Comparison of ENCODE assay signal across 28 cellular contexts in genomic region chr3:21390856-21391255, GRCh38.
DNase-seq lines count a peak whose midpoint lies in the region; ATAC-seq and TF ChIP-seq lines count a peak whose summit lies in the region.
"Had no signal": no experiment of that assay in that cellular context is flagged by ENCODE, and none has a peak within 500 bp of the region (broad histone marks: within the 10 kb centered on the region; RNA-seq: fewer than 3 reads in every experiment).

No MANE protein-coding gene starts in this region.

- ATAC-seq in lower lobe of right lung, result peak; percentile 41 to 82
- no peak for ATAC-seq in foreskin keratinocyte
- ATAC-seq: heart right ventricle; stimulated activated memory B cell treated with anti-CD40 and anti-IgM and Interleukin-4, amounts not matched to agents 10 μg/mL and 1 μg/mL and 100 μg/mL, for 72 hours had no signal

- no peak overlapping the region for H3K27ac ChIP-seq in lower lobe of right lung
- H3K27ac ChIP-seq in foreskin keratinocyte, result no peak overlapping the region
- H3K27ac ChIP-seq: brain microvascular endothelial cell, epithelial cell of prostate, heart right ventricle, neutrophil, RWPE1, suprapubic skin, upper lobe of right lung, VCaP had no signal

- H3K4me1 ChIP-seq in lower lobe of right lung (no peaks in the 10 kb centered on the region), BE2C (no peaks in the 10 kb centered on the region), foreskin keratinocyte (no peaks in the 10 kb centered on the region)
- H3K4me1 ChIP-seq: heart right ventricle, suprapubic skin, upper lobe of right lung had no signal

- H3K4me3 ChIP-seq in AG10803 (ENCODE audit: low read length) (no peak overlapping the region), choroid plexus epithelial cell (ENCODE audit: low read depth, low read length) (no peak overlapping the region), lower lobe of right lung (no peak overlapping the region), BE2C (ENCODE audit: low read depth, low read length) (no peak overlapping the region)
- H3K4me3 ChIP-seq: heart right ventricle, sigmoid colon, suprapubic skin, upper lobe of right lung had no signal

- no peaks in the 10 kb centered on the region for H3K27me3 Mint-ChIP-seq in HFFc6 (ENCODE audit: insufficient read depth)
- H3K27me3 Mint-ChIP-seq: activated T-cell treated with anti-CD3 and anti-CD28 coated beads, Interleukin-2, amount 50 U/mL, for 24 hours; CD4-positive, CD25-positive, alpha-beta regulatory T cell; stimulated activated memory B cell treated with anti-CD40 and anti-IgM and Interleukin-4, amounts not matched to agents 10 μg/mL and 1 μg/mL and 100 μg/mL, for 72 hours had no signal

- H3K27me3 ChIP-seq in lower lobe of right lung (ENCODE audit: low read depth), result no peaks in the 10 kb centered on the region
- H3K27me3 ChIP-seq in BE2C, result no peaks in the 10 kb centered on the region
- no peaks in the 10 kb centered on the region for H3K27me3 ChIP-seq in foreskin keratinocyte
- H3K27me3 ChIP-seq: brain microvascular endothelial cell, heart right ventricle, neutrophil, sigmoid colon, suprapubic skin, upper lobe of right lung had no signal

- DNase-seq in AG10803 (ENCODE audit: low read depth) (peak; percentile 83), HFFc6 (peak; percentile 70), choroid plexus epithelial cell (ENCODE audit: low read depth) (peak; percentile 3), lower lobe of right lung (no peak), amniotic stem cell (lab: John Stamatoyannopoulos, UW) (no peak), BE2C (no peak), SIG-M5 (lab: John Stamatoyannopoulos, UW) (no peak), foreskin keratinocyte (no peak)
- DNase-seq: ACHN; activated CD4-positive, alpha-beta T cell treated with anti-CD3 and anti-CD28 coated beads for 48 hours; activated gamma-delta T cell; activated T-cell treated with anti-CD3 and anti-CD28 coated beads, Interleukin-2, amount 50 U/mL, for 24 hours; CD4-positive, CD25-positive, alpha-beta regulatory T cell; effector CD8-positive, alpha-beta T cell; heart right ventricle; left cardiac atrium; NCI-H446 treated with DMSO at 0.1 percent for 48 hours; sigmoid colon; stimulated activated CD4-positive, alpha-beta T cell treated with anti-CD3 and anti-CD28 coated beads, Interleukin-4, amount 100 ng/mL, for 4 hours; T-helper 9 cell; upper lobe of right lung had no signal

- H3K27ac Mint-ChIP-seq in HFFc6, result peak overlapping the region; percentile 89
- H3K27ac Mint-ChIP-seq: activated T-cell treated with anti-CD3 and anti-CD28 coated beads, Interleukin-2, amount 50 U/mL, for 24 hours; CD4-positive, CD25-positive, alpha-beta regulatory T cell; stimulated activated memory B cell treated with anti-CD40 and anti-IgM and Interleukin-4, amounts not matched to agents 10 μg/mL and 1 μg/mL and 100 μg/mL, for 72 hours had no signal

- TF ChIP-seq CTCF in AG10803 (conservative IDR thresholded peaks at IDR 0.05; ENCODE audit: low read length), result no peak
- TF ChIP-seq CTCF in HFFc6 (IDR thresholded peaks at IDR 0.05), result no peak
- no peak for TF ChIP-seq CTCF in choroid plexus epithelial cell (conservative IDR thresholded peaks at IDR 0.05; ENCODE audit: low read depth, low read length)
- no peak for TF ChIP-seq CTCF in lower lobe of right lung (IDR thresholded peaks at IDR 0.05)
- no peak for TF ChIP-seq CTCF in BE2C (IDR thresholded peaks at IDR 0.05; ENCODE audit: low read depth, low read length)
- TF ChIP-seq CTCF in foreskin keratinocyte (conservative IDR thresholded peaks at IDR 0.05), result no peak

- H3K9me3 ChIP-seq in lower lobe of right lung (no peaks in the 10 kb centered on the region), BE2C (no peaks in the 10 kb centered on the region)
- H3K9me3 ChIP-seq: neutrophil, sigmoid colon, suprapubic skin, upper lobe of right lung had no signal

- H3K9me3 Mint-ChIP-seq in HFFc6, result peaks cover 28% of the 10 kb centered on the region

- H3K4me1 Mint-ChIP-seq in HFFc6 (ENCODE audit: low read depth), result peaks cover 67% of the 10 kb centered on the region
- H3K4me1 Mint-ChIP-seq: CD4-positive, CD25-positive, alpha-beta regulatory T cell; stimulated activated memory B cell treated with anti-CD40 and anti-IgM and Interleukin-4, amounts not matched to agents 10 μg/mL and 1 μg/mL and 100 μg/mL, for 72 hours had no signal

- H3K36me3 ChIP-seq in lower lobe of right lung (no peaks in the 10 kb centered on the region), BE2C (no peaks in the 10 kb centered on the region)
- H3K36me3 ChIP-seq: brain microvascular endothelial cell, heart right ventricle, neutrophil, sigmoid colon, suprapubic skin, upper lobe of right lung had no signal

- intact Hi-C loops in lower lobe of right lung (cut with DNase I), result no loop called here

- H3K4me3 Mint-ChIP-seq in HFFc6, result no peak overlapping the region
- H3K4me3 Mint-ChIP-seq: activated T-cell treated with anti-CD3 and anti-CD28 coated beads, Interleukin-2, amount 50 U/mL, for 24 hours; CD4-positive, CD25-positive, alpha-beta regulatory T cell; stimulated activated memory B cell treated with anti-CD40 and anti-IgM and Interleukin-4, amounts not matched to agents 10 μg/mL and 1 μg/mL and 100 μg/mL, for 72 hours had no signal

- H3K36me3 Mint-ChIP-seq in HFFc6 (ENCODE audit: low read depth), result peaks cover 38% of the 10 kb centered on the region
- H3K36me3 Mint-ChIP-seq: CD4-positive, CD25-positive, alpha-beta regulatory T cell; stimulated activated memory B cell treated with anti-CD40 and anti-IgM and Interleukin-4, amounts not matched to agents 10 μg/mL and 1 μg/mL and 100 μg/mL, for 72 hours had no signal

Comparison
In these comparisons a context has a peak if more than half of its experiments do, and no peak if none do; other contexts are left out.
1. DNase-seq: peak in AG10803 (single experiment), HFFc6 (single experiment) and choroid plexus epithelial cell (single experiment); none in lower lobe of right lung (single experiment), amniotic stem cell (single experiment), BE2C (single experiment), SIG-M5 (single experiment) and foreskin keratinocyte (0 of 2).